3 cellular contexts compared by ENCODE assay signal in genomic region chrX:75893281-75893680, GRCh38.
"Had no signal": no experiment of that assay in that cellular context is flagged by ENCODE, and none has a peak within 500 bp of the region (broad histone marks: within the 10 kb centered on the region; RNA-seq: fewer than 3 reads in every experiment).

No MANE protein-coding gene starts in this region.

- ATAC-seq: GM12878 had no signal

- DNase-seq: GDM1, GF-D8 had no signal
